Comparison of ENCODE assay signal across 14 cellular contexts in genomic region chr5:72013741-72014703, GRCh38.
A peak's percentile ranks its signal among the peaks of the same experiment; 100 is the strongest.
DNase-seq lines count a peak whose midpoint lies in the region; ATAC-seq and TF ChIP-seq lines count a peak whose summit lies in the region.
"Had no signal": no experiment of that assay in that cellular context is flagged by ENCODE, and none has a peak within 500 bp of the region (broad histone marks: within the 10 kb centered on the region; RNA-seq: fewer than 3 reads in every experiment).

No MANE protein-coding gene starts in this region.

- intact Hi-C loops in CD8-positive, alpha-beta T cell (cut with DNase I, micrococcal nuclease) = no loop called here

- H3K27ac Mint-ChIP-seq in brain = peak overlapping the region; percentile 91 to 98 (median 95)
- no peak overlapping the region for H3K27ac Mint-ChIP-seq in CD8-positive, alpha-beta T cell
- H3K27ac Mint-ChIP-seq: activated CD8-positive, alpha-beta T cell treated with anti-CD3 and anti-CD28 coated beads for 36 hours had no signal

- peaks cover 0 to 4% (median 0%) of the 10 kb centered on the region in 5 experiments for H3K9me3 Mint-ChIP-seq in brain
- H3K9me3 Mint-ChIP-seq in CD8-positive, alpha-beta T cell = no peaks in the 10 kb centered on the region
- H3K9me3 Mint-ChIP-seq: activated CD8-positive, alpha-beta T cell treated with anti-CD3 and anti-CD28 coated beads for 36 hours had no signal

- no peaks in the 10 kb centered on the region for H3K9me3 ChIP-seq in CD8-positive, alpha-beta T cell (ENCODE audit: low read length)
- H3K9me3 ChIP-seq in right atrium auricular region = no peaks in the 10 kb centered on the region
- H3K9me3 ChIP-seq: BE2C, testis had no signal

- peak overlapping the region; percentile 43 to 83 (median 67) for H3K4me3 Mint-ChIP-seq in brain
- no peak overlapping the region for H3K4me3 Mint-ChIP-seq in CD8-positive, alpha-beta T cell
- H3K4me3 Mint-ChIP-seq: activated CD8-positive, alpha-beta T cell treated with anti-CD3 and anti-CD28 coated beads for 36 hours had no signal

- no peaks in the 10 kb centered on the region for H3K27me3 Mint-ChIP-seq in brain
- peaks cover 16% of the 10 kb centered on the region for H3K27me3 Mint-ChIP-seq in CD8-positive, alpha-beta T cell (ENCODE audit: low read depth)

- H3K4me1 Mint-ChIP-seq in brain = peaks cover 69% of the 10 kb centered on the region
- no peaks in the 10 kb centered on the region for H3K4me1 Mint-ChIP-seq in CD8-positive, alpha-beta T cell (ENCODE audit: low read depth)

- H3K4me1 ChIP-seq in CD8-positive, alpha-beta T cell (ENCODE audit: insufficient read depth, low read length) = no peaks in the 10 kb centered on the region
- no peaks in the 10 kb centered on the region for H3K4me1 ChIP-seq in right atrium auricular region

- H3K27me3 ChIP-seq in CD8-positive, alpha-beta T cell (ENCODE audit: insufficient read depth, low read length) = no peaks in the 10 kb centered on the region
- H3K27me3 ChIP-seq in right atrium auricular region = no peaks in the 10 kb centered on the region
- H3K27me3 ChIP-seq: BE2C, testis had no signal

- TF ChIP-seq CTCF in brain (conservative IDR thresholded peaks at IDR 0.05) = no peak
- TF ChIP-seq CTCF in CD8-positive, alpha-beta T cell (IDR thresholded peaks at IDR 0.05) = no peak
- TF ChIP-seq CTCF in right atrium auricular region (IDR thresholded peaks at IDR 0.05) = no peak

- CTCF ChIA-PET in CD8-positive, alpha-beta T cell (lab: Charles Lee) = interaction anchor here (0.9 kb wide), 1 partner anchor 10 kb away, joined by 3 read pairs; no protein-coding TSS in a partner anchor

- peak; percentile 83 for DNase-seq in COR-L47 (lab: John Stamatoyannopoulos, UW)
- peak; percentile 33 for DNase-seq in NCI-H2029 treated with DMSO at 0.1 percent for 48 hours (lab: John Stamatoyannopoulos, UW)
- DNase-seq in medulla oblongata (ENCODE audit: extremely low spot score) = peak; percentile 67
- no peak for DNase-seq in CD8-positive, alpha-beta T cell
- no peak for DNase-seq in right atrium auricular region (ENCODE audit: low spot score)
- no peak for DNase-seq in activated gamma-delta T cell treated with Interleukin-2 at 50 U/mL for 16 hours
- no peak for DNase-seq in SW480 (ENCODE audit: low spot score)
- DNase-seq: activated CD8-positive, alpha-beta T cell treated with anti-CD3 and anti-CD28 coated beads for 36 hours; glutamatergic neuron; stimulated activated CD4-positive, alpha-beta T cell treated with anti-CD3 and anti-CD28 coated beads, Interleukin-2, amount 100 ng/mL, for 24 hours had no signal

- POLR2A ChIA-PET in CD8-positive, alpha-beta T cell (lab: Charles Lee) = no interaction called here

- no peak overlapping the region for H3K27ac ChIP-seq in CD8-positive, alpha-beta T cell (ENCODE audit: low read depth, low read length)
- no peak overlapping the region for H3K27ac ChIP-seq in right atrium auricular region
- H3K27ac ChIP-seq: KMS-11 had no signal

- ATAC-seq in CD8-positive, alpha-beta T cell = no peak
- ATAC-seq: activated CD8-positive, alpha-beta T cell treated with anti-CD3 and anti-CD28 coated beads for 36 hours had no signal

- H3K4me3 ChIP-seq in CD8-positive, alpha-beta T cell (ENCODE audit: low read depth, low read length) = no peak overlapping the region
- no peak overlapping the region for H3K4me3 ChIP-seq in right atrium auricular region
- H3K4me3 ChIP-seq: testis had no signal

- H3K36me3 ChIP-seq in CD8-positive, alpha-beta T cell (ENCODE audit: insufficient read depth, low read length) = no peaks in the 10 kb centered on the region
- no peaks in the 10 kb centered on the region for H3K36me3 ChIP-seq in right atrium auricular region
- H3K36me3 ChIP-seq: BE2C had no signal

- no peaks in the 10 kb centered on the region for H3K36me3 Mint-ChIP-seq in brain
- H3K36me3 Mint-ChIP-seq in CD8-positive, alpha-beta T cell = no peaks in the 10 kb centered on the region

Comparison
In these comparisons a context has a peak if more than half of its experiments do, and no peak if none do; other contexts are left out.
1. DNase-seq: peak in COR-L47 (single experiment), NCI-H2029 treated with DMSO at 0.1 percent for 48 hours (single experiment) and medulla oblongata (single experiment); none in CD8-positive, alpha-beta T cell (0 of 7), right atrium auricular region (single experiment), activated gamma-delta T cell treated with Interleukin-2 at 50 U/mL for 16 hours (single experiment) and SW480 (single experiment).